Comparison of ENCODE assay signal across 8 cellular contexts in genomic region chr10:116742367-116743265, GRCh38. TPM values are rescaled to one million over a fixed set of nuclear protein-coding genes. Genes with fewer than 3 reads are reported as not detected.
DNase-seq lines count a peak whose midpoint lies in the region; ATAC-seq and TF ChIP-seq lines count a peak whose summit lies in the region.

TSS of gene HSPA12A (minus strand) at chr10:116742566. CDS start at chr10:116742469, 97 bp downstream.

- H3K9me3 Mint-ChIP-seq in naive thymus-derived CD8-positive, alpha-beta T cell = peaks cover 0 to 4% (median 0%) of the 10 kb centered on the region in 9 donors

- H3K4me1 Mint-ChIP-seq in naive thymus-derived CD8-positive, alpha-beta T cell = peaks cover 5 to 22% (median 13%) of the 10 kb centered on the region in 4 donors

- ATAC-seq in GM18858 (IDR thresholded peaks at IDR 0.05; ENCODE audit: unreplicated experiment) = peak; percentile 93
- peak; percentile 96 for ATAC-seq in HG03039 (IDR thresholded peaks at IDR 0.05; ENCODE audit: unreplicated experiment)
- ATAC-seq in naive thymus-derived CD8-positive, alpha-beta T cell = peak; percentile 72 to 81

- peaks cover 52 to 86% (median 61%) of the 10 kb centered on the region in 5 donors for H3K27me3 Mint-ChIP-seq in naive thymus-derived CD8-positive, alpha-beta T cell

- H3K4me3 ChIP-seq in fibroblast of villous mesenchyme (ENCODE audit: low read depth, low read length) = peak within 1 kb of the TSS; percentile 70

- peaks cover 0 to 9% (median 0%) of the 10 kb centered on the region in 3 donors for H3K36me3 Mint-ChIP-seq in naive thymus-derived CD8-positive, alpha-beta T cell

- DNase-seq in AG08395 (ENCODE audit: low spot score) (peak; percentile 90), NOMO-1 (lab: John Stamatoyannopoulos, UW; ENCODE audit: unreplicated experiment in 2 of 2) (peak; percentile 28 to 52), fibroblast of villous mesenchyme (ENCODE audit: low read depth) (peak; percentile 81)
- DNase-seq in activated effector memory CD4-positive, alpha-beta T cell treated with Interleukin-2 at 50 U/mL for 16 hours = peak; percentile 19
- DNase-seq in naive thymus-derived CD8-positive, alpha-beta T cell = peak in 6 of 10 donors; percentile 18 to 51 (median 34)

- peak within 1 kb of the TSS in 1 of 10 donors; percentile 53 for H3K27ac Mint-ChIP-seq in naive thymus-derived CD8-positive, alpha-beta T cell

- TF ChIP-seq CTCF in fibroblast of villous mesenchyme (IDR thresholded peaks at IDR 0.05; ENCODE audit: insufficient read depth, low read depth, low read length) (peak; percentile 3), subcutaneous adipose tissue (IDR thresholded peaks at IDR 0.05; ENCODE audit: low read depth) (no peak)

- POLR2A ChIA-PET in naive thymus-derived CD8-positive, alpha-beta T cell (lab: Charles Lee) = no interaction called here

- peak within 1 kb of the TSS in 9 of 10 donors; percentile 55 to 83 (median 64) for H3K4me3 Mint-ChIP-seq in naive thymus-derived CD8-positive, alpha-beta T cell

RNA-seq across cellular contexts. Expression of gene HSPA12A, which starts in this region (rescaled TPM):
- total RNA-seq in fibroblast of villous mesenchyme = 22.9 and 35.4 TPM in 2 replicates
- not detected for total RNA-seq in naive thymus-derived CD8-positive, alpha-beta T cell
- polyA plus RNA-seq in naive thymus-derived CD8-positive, alpha-beta T cell = not detected
- 10 to 100 TPM; 18.0 to 41.3 (median 25.4) TPM for total RNA-seq in subcutaneous adipose tissue

Comparison
In these comparisons a context has a peak if more than half of its experiments do, and no peak if none do; other contexts are left out.
1. Peak in every context shown above with its lines: DNase-seq, ATAC-seq and H3K4me3 ChIP-seq.
2. RNA of gene HSPA12A (total RNA-seq): 22.9 to 35.4 TPM in fibroblast of villous mesenchyme and 18.0 to 41.3 TPM in subcutaneous adipose tissue; not detected in naive thymus-derived CD8-positive, alpha-beta T cell; every median in the first group is over 10 times any median in the second.
3. Peak in DNase-seq and ATAC-seq in naive thymus-derived CD8-positive, alpha-beta T cell; RNA of the gene not detected or under 1 TPM.
4. DNase-seq: peak in every context shown above with its lines; median percentile 90 in AG08395; 81 in fibroblast of villous mesenchyme; 40 in NOMO-1; 34 in naive thymus-derived CD8-positive, alpha-beta T cell; 19 in activated effector memory CD4-positive, alpha-beta T cell treated with Interleukin-2 at 50 U/mL for 16 hours.